8 cellular contexts compared by ENCODE assay signal in genomic region chr1:17540255-17541001, GRCh38. TPM values are rescaled to one million over a fixed set of nuclear protein-coding genes. Genes with fewer than 3 reads are reported as not detected.
DNase-seq lines count a peak whose midpoint lies in the region; ATAC-seq and TF ChIP-seq lines count a peak whose summit lies in the region.

No MANE protein-coding gene starts in this region.

- H2AK5ac ChIP-seq in IMR-90 (ENCODE audit: low read depth, low read length) = peak overlapping the region; percentile 61

- H4K20me1 ChIP-seq in IMR-90 (ENCODE audit: insufficient read depth, low read length) = peaks cover 4% of the 10 kb centered on the region

- H2BK15ac ChIP-seq in IMR-90 (ENCODE audit: low read depth, low read length) = no peak overlapping the region; the same call in 2 of the 3 replicates

- peak overlapping the region; percentile 94 for H3K9ac ChIP-seq in IMR-90 (ENCODE audit: low read depth, low read length)

- H2BK120ac ChIP-seq in IMR-90 (ENCODE audit: low read depth, low read length) = peak overlapping the region; percentile 84

- no peak overlapping the region for H3K27ac Mint-ChIP-seq in activated CD4-positive, alpha-beta memory T cell treated with anti-CD3 and anti-CD28 coated beads for 36 hours

- ATAC-seq in IMR-90 (ENCODE audit: low read depth) = peak; percentile 71
- ATAC-seq in GM21390 (IDR thresholded peaks at IDR 0.05; ENCODE audit: unreplicated experiment) = no peak

- H3K4me2 ChIP-seq in IMR-90 (ENCODE audit: low read depth, low read length) = peak overlapping the region; percentile 95

- peaks cover 8% of the 10 kb centered on the region for H3K4me1 Mint-ChIP-seq in activated CD4-positive, alpha-beta memory T cell treated with anti-CD3 and anti-CD28 coated beads for 36 hours (ENCODE audit: low read depth)

- BruUV-seq in IMR-90 (replicated peaks; lab: Mats Ljungman, UMichigan) = no TSS peak

- intact Hi-C loops in IMR-90 (cut with micrococcal nuclease) = loop anchor here (5.0 kb wide), 2 partner anchors 47 to 67 kb away; no protein-coding TSS in a partner anchor
- intact Hi-C loops in breast epithelium (cut with DNase I; ENCODE audit: low total_unique reads) = no loop called here
- intact Hi-C loops in activated CD4-positive, alpha-beta memory T cell treated with anti-CD3 and anti-CD28 coated beads for 36 hours (cut with micrococcal nuclease) = no loop called here

- H4K5ac ChIP-seq in IMR-90 (ENCODE audit: low read depth, low read length) = peak overlapping the region; percentile 83

- H3K4ac ChIP-seq in IMR-90 (ENCODE audit: low read depth, low read length) = peak overlapping the region; percentile 99

- WGBS in IMR-90 (ENCODE audit: extremely low coverage in 2 of 2, insufficient read length in 1 of 2), 2 experiments = 0% methylated on average over 2 of the region's 26 CpGs; no CpG with 5 or more reads in 1 of the 2 experiments

- peak overlapping the region; percentile 77 for H4K91ac ChIP-seq in IMR-90 (ENCODE audit: insufficient read depth, low read depth, low read length)

- H3K4me3 Mint-ChIP-seq in activated CD4-positive, alpha-beta memory T cell treated with anti-CD3 and anti-CD28 coated beads for 36 hours = no peak overlapping the region

- TF ChIP-seq POLR2A in IMR-90 (IDR thresholded peaks at IDR 0.05; ENCODE audit: low read depth, low read length) (no peak), breast epithelium (IDR thresholded peaks at IDR 0.05) (no peak)

- H4K8ac ChIP-seq in IMR-90 (ENCODE audit: low read depth in 2 of 2, low read length in 2 of 2) = peak overlapping the region; percentile 69 to 98

- H3K14ac ChIP-seq in IMR-90 (replicated peaks; ENCODE audit: low read depth, low read length) = peak overlapping the region; percentile 99

- peaks cover 42% of the 10 kb centered on the region for H3K27me3 Mint-ChIP-seq in activated CD4-positive, alpha-beta memory T cell treated with anti-CD3 and anti-CD28 coated beads for 36 hours

- H2BK5ac ChIP-seq in IMR-90 (ENCODE audit: low read depth, low read length, poor library complexity, severe bottlenecking) = peak overlapping the region; percentile 75

- H3K27me3 ChIP-seq in IMR-90 (ENCODE audit: control insufficient read depth, insufficient read depth, low read length) (no peaks in the 10 kb centered on the region), breast epithelium (no peaks in the 10 kb centered on the region), layer of hippocampus (ENCODE audit: control insufficient read depth, insufficient read depth, low read length) (no peaks in the 10 kb centered on the region)

- no peak overlapping the region for H2BK20ac ChIP-seq in IMR-90 (ENCODE audit: low read depth, low read length)

- H3K9me3 ChIP-seq in IMR-90 (ENCODE audit: control insufficient read depth, insufficient read depth, low read length) (no peaks in the 10 kb centered on the region), breast epithelium (no peaks in the 10 kb centered on the region)

- TF ChIP-seq CTCF in 22Rv1 (IDR thresholded peaks at IDR 0.05) = no peak
- no peak for TF ChIP-seq CTCF in IMR-90 (conservative IDR thresholded peaks at IDR 0.05; ENCODE audit: low read depth, low read length)
- no peak for TF ChIP-seq CTCF in breast epithelium (IDR thresholded peaks at IDR 0.05)

- dilution Hi-C loops in IMR-90 (cut with HindIII; ENCODE audit: low sequenced_read_pairs, unreplicated experiment) = no loop called here

- H3K4me3 ChIP-seq in IMR-90 (ENCODE audit: insufficient read depth, low read depth, low read length) (peak overlapping the region; percentile 79), breast epithelium (peak overlapping the region; percentile 63 to 96 (median 78))

- POLR2A ChIA-PET in IMR-90 (lab: Charles Lee; ENCODE audit: unreplicated experiment) = no interaction called here
- POLR2A ChIA-PET in activated CD4-positive, alpha-beta memory T cell treated with anti-CD3 and anti-CD28 coated beads for 36 hours (lab: Charles Lee) = no interaction called here

- no peaks in the 10 kb centered on the region for H3K36me3 ChIP-seq in IMR-90 (ENCODE audit: control insufficient read depth, insufficient read depth, low read length)
- H3K36me3 ChIP-seq in breast epithelium = no peaks in the 10 kb centered on the region

- in situ Hi-C loops in IMR-90 (cut with MboI; ENCODE audit: low sequenced_read_pairs) = no loop called here

- H3K56ac ChIP-seq in IMR-90 (ENCODE audit: extremely low read depth, insufficient read depth, low read length) = peak overlapping the region; percentile 89

- DNase-seq in IMR-90 = no peak
- no peak for DNase-seq in breast epithelium (ENCODE audit: low spot score in 2 of 2)
- DNase-seq in LoVo (ENCODE audit: low spot score) = no peak
- no peak for DNase-seq in activated CD4-positive, alpha-beta memory T cell treated with anti-CD3 and anti-CD28 coated beads for 36 hours

- H3K4me1 ChIP-seq in IMR-90 (ENCODE audit: control insufficient read depth, insufficient read depth, low read length) (peaks cover 13% of the 10 kb centered on the region), breast epithelium (peaks cover 0 to 4% of the 10 kb centered on the region in 2 donors)

- H3K27ac ChIP-seq in 22Rv1 (peak overlapping the region; percentile 67), IMR-90 (ENCODE audit: insufficient read depth, low read length) (peak overlapping the region; percentile 85), breast epithelium (peak overlapping the region; percentile 91 to 98), layer of hippocampus (ENCODE audit: low read depth, low read length) (peak overlapping the region; percentile 87), temporal lobe (ENCODE audit: low read depth, low read length) (peak overlapping the region; percentile 56)

- H3K9me3 Mint-ChIP-seq in activated CD4-positive, alpha-beta memory T cell treated with anti-CD3 and anti-CD28 coated beads for 36 hours = no peaks in the 10 kb centered on the region

- no peak for TF ChIP-seq RAD21 in IMR-90 (IDR thresholded peaks at IDR 0.05; ENCODE audit: low read length)

- H3K79me1 ChIP-seq in IMR-90 (ENCODE audit: low read depth in 1 of 2, low read length in 2 of 2) = peaks cover 18 to 33% of the 10 kb centered on the region in 2 experiments; a peak in 3 of 4 replicates

- H3K23ac ChIP-seq in IMR-90 (ENCODE audit: low read depth, low read length) = peak overlapping the region; percentile 98

- H3K18ac ChIP-seq in IMR-90 (ENCODE audit: low read depth, low read length) = peak overlapping the region; percentile 30

- CTCF ChIA-PET in IMR-90 (lab: Yijun Ruan, JAX) = no interaction called here
- CTCF ChIA-PET in activated CD4-positive, alpha-beta memory T cell treated with anti-CD3 and anti-CD28 coated beads for 36 hours (lab: Charles Lee) = no interaction called here

- H2AK9ac ChIP-seq in IMR-90 (replicated peaks; ENCODE audit: low read depth, low read length, poor library complexity) = peak overlapping the region; percentile 99

- peak overlapping the region; percentile 98 for H2AFZ ChIP-seq in IMR-90 (replicated peaks; ENCODE audit: low read length, poor library complexity)

- H3K36me3 Mint-ChIP-seq in activated CD4-positive, alpha-beta memory T cell treated with anti-CD3 and anti-CD28 coated beads for 36 hours = no peaks in the 10 kb centered on the region

- H3K9me1 ChIP-seq in IMR-90 (ENCODE audit: insufficient read depth, low read length) = peaks cover 5% of the 10 kb centered on the region

TF ChIP-seq in IMR-90, 13 proteins besides CTCF, POLR2A, EP300 and RAD21:
- TF ChIP-seq CEBPB (IDR thresholded peaks at IDR 0.05; ENCODE audit: low read depth, low read length) = no peak
- no peak for TF ChIP-seq RFX5 (IDR thresholded peaks at IDR 0.05; ENCODE audit: low read depth, low read length)
- no peak for TF ChIP-seq CHD1 (IDR thresholded peaks at IDR 0.05; ENCODE audit: low read depth, low read length)
- TF ChIP-seq, protein P1, sequence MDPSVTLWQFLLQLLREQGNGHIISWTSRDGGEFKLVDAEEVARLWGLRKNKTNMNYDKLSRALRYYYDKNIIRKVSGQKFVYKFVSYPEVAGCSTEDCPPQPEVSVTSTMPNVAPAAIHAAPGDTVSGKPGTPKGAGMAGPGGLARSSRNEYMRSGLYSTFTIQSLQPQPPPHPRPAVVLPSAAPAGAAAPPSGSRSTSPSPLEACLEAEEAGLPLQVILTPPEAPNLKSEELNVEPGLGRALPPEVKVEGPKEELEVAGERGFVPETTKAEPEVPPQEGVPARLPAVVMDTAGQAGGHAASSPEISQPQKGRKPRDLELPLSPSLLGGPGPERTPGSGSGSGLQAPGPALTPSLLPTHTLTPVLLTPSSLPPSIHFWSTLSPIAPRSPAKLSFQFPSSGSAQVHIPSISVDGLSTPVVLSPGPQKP (IDR thresholded peaks at IDR 0.05; ENCODE audit: borderline replicate concordance, low read depth, low read length) = no peak
- TF ChIP-seq, protein P2, sequence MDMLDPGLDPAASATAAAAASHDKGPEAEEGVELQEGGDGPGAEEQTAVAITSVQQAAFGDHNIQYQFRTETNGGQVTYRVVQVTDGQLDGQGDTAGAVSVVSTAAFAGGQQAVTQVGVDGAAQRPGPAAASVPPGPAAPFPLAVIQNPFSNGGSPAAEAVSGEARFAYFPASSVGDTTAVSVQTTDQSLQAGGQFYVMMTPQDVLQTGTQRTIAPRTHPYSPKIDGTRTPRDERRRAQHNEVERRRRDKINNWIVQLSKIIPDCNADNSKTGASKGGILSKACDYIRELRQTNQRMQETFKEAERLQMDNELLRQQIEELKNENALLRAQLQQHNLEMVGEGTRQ (IDR thresholded peaks at IDR 0.05; ENCODE audit: low read depth, low read length) = no peak
- TF ChIP-seq NFE2L2 (IDR thresholded peaks at IDR 0.05; ENCODE audit: low read depth, low read length) = no peak
- TF ChIP-seq MAZ (IDR thresholded peaks at IDR 0.05; ENCODE audit: borderline replicate concordance, low read depth, low read length) = no peak
- TF ChIP-seq MAFK (IDR thresholded peaks at IDR 0.05; ENCODE audit: low read depth, low read length) = no peak
- TF ChIP-seq MXI1 (IDR thresholded peaks at IDR 0.05; ENCODE audit: borderline replicate concordance, low read depth, low read length) = no peak
- TF ChIP-seq BHLHE40 (IDR thresholded peaks at IDR 0.05; ENCODE audit: low read depth, low read length) = no peak
- no peak for TF ChIP-seq SMC3 (IDR thresholded peaks at IDR 0.05; ENCODE audit: low read depth, low read length)
- TF ChIP-seq FOS (IDR thresholded peaks at IDR 0.05; ENCODE audit: low read depth, low read length) = no peak
- TF ChIP-seq RCOR1 (IDR thresholded peaks at IDR 0.05; ENCODE audit: insufficient replicate concordance, low read length) = no peak

RNA-seq across cellular contexts. Expression of gene ARHGEF10L, which starts 0.9 kb away (rescaled TPM):
- total RNA-seq in IMR-90 (2012; rRNA removed) = 4.8 and 5.0 TPM in 2 replicates
- polyA plus RNA-seq in IMR-90 (2012; rRNA removed) = 12.4 and 14.5 TPM in 2 replicates
- 7.7 and 12.8 TPM in 2 replicates for polyA plus RNA-seq in IMR-90 (2012; cell fraction: cytosol; rRNA removed)
- polyA plus RNA-seq in IMR-90 (2012; cell fraction: nucleus; rRNA removed; ENCODE audit: low replicate concordance) = 23.3 and 59.8 TPM in 2 replicates
- 10 to 100 TPM; 36.7 to 51.4 (median 49.8) TPM for total RNA-seq in breast epithelium
- 20.9 TPM for total RNA-seq in temporal lobe
- total RNA-seq in activated CD4-positive, alpha-beta memory T cell treated with anti-CD3 and anti-CD28 coated beads for 36 hours = not detected
